ENCODE assay signal across 1 cellular context in the genomic region with DNA sequence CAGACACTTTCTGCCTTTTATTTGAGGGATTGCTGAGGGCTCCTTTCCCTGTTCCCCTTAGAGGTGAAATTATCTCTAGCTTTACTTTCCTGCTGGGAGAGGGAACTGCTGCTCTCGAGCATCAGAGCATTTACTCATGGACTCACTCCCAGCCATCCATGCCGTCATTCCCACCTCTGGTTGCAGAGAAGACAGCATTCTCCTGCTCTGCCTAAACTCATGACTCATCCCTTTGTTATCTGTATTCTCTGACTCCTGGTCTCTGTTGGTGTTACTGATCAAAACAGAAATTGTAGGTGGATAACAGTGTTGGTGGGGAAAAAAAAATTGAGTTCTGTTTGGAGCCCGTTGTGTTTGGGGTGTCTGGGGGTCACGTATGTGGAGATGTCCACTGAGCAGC.
TF ChIP-seq lines count a peak whose summit lies in the region.

No MANE protein-coding gene starts in this region.

TF ChIP-seq in SK-N-SH, 30 proteins besides CTCF, POLR2A, EP300 and RAD21 (continued from another document):
- TF ChIP-seq TAF1 (IDR thresholded peaks at IDR 0.05; ENCODE audit: borderline replicate concordance, low read depth, low read length) = no peak
- no peak for TF ChIP-seq EZH2phosphoT487 (IDR thresholded peaks at IDR 0.05; ENCODE audit: borderline replicate concordance, low read depth)
- TF ChIP-seq NFIC (IDR thresholded peaks at IDR 0.05; ENCODE audit: borderline replicate concordance) = peak; percentile 27; the same call in 1 of the 2 replicates
- TF ChIP-seq, protein P1, sequence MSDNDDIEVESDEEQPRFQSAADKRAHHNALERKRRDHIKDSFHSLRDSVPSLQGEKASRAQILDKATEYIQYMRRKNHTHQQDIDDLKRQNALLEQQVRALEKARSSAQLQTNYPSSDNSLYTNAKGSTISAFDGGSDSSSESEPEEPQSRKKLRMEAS (IDR thresholded peaks at IDR 0.05; ENCODE audit: low read depth) = peak; percentile 60
- TF ChIP-seq, protein P2, sequence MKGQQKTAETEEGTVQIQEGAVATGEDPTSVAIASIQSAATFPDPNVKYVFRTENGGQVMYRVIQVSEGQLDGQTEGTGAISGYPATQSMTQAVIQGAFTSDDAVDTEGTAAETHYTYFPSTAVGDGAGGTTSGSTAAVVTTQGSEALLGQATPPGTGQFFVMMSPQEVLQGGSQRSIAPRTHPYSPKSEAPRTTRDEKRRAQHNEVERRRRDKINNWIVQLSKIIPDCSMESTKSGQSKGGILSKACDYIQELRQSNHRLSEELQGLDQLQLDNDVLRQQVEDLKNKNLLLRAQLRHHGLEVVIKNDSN (IDR thresholded peaks at IDR 0.05; ENCODE audit: borderline replicate concordance, low read depth) = no peak
- no peak for TF ChIP-seq RFX5 (IDR thresholded peaks at IDR 0.05; ENCODE audit: low read length)
- TF ChIP-seq SIN3A (IDR thresholded peaks at IDR 0.05; ENCODE audit: borderline replicate concordance, low read depth, low read length) = no peak
- TF ChIP-seq, protein P3, sequence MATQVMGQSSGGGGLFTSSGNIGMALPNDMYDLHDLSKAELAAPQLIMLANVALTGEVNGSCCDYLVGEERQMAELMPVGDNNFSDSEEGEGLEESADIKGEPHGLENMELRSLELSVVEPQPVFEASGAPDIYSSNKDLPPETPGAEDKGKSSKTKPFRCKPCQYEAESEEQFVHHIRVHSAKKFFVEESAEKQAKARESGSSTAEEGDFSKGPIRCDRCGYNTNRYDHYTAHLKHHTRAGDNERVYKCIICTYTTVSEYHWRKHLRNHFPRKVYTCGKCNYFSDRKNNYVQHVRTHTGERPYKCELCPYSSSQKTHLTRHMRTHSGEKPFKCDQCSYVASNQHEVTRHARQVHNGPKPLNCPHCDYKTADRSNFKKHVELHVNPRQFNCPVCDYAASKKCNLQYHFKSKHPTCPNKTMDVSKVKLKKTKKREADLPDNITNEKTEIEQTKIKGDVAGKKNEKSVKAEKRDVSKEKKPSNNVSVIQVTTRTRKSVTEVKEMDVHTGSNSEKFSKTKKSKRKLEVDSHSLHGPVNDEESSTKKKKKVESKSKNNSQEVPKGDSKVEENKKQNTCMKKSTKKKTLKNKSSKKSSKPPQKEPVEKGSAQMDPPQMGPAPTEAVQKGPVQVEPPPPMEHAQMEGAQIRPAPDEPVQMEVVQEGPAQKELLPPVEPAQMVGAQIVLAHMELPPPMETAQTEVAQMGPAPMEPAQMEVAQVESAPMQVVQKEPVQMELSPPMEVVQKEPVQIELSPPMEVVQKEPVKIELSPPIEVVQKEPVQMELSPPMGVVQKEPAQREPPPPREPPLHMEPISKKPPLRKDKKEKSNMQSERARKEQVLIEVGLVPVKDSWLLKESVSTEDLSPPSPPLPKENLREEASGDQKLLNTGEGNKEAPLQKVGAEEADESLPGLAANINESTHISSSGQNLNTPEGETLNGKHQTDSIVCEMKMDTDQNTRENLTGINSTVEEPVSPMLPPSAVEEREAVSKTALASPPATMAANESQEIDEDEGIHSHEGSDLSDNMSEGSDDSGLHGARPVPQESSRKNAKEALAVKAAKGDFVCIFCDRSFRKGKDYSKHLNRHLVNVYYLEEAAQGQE (IDR thresholded peaks at IDR 0.05; ENCODE audit: low read depth, low read length) = no peak
- TF ChIP-seq POLR2AphosphoS5 (IDR thresholded peaks at IDR 0.05; ENCODE audit: low read depth, low read length) = peak; percentile 33; the same call in 1 of the 2 replicates
- TF ChIP-seq RCOR1 (IDR thresholded peaks at IDR 0.05; ENCODE audit: low read length) = 0 out of 2 replicates have a peak, but pooled peaks have one; percentile 13
- no peak for TF ChIP-seq FOXM1 (IDR thresholded peaks at IDR 0.05; ENCODE audit: low read depth)
- TF ChIP-seq, protein P4, sequence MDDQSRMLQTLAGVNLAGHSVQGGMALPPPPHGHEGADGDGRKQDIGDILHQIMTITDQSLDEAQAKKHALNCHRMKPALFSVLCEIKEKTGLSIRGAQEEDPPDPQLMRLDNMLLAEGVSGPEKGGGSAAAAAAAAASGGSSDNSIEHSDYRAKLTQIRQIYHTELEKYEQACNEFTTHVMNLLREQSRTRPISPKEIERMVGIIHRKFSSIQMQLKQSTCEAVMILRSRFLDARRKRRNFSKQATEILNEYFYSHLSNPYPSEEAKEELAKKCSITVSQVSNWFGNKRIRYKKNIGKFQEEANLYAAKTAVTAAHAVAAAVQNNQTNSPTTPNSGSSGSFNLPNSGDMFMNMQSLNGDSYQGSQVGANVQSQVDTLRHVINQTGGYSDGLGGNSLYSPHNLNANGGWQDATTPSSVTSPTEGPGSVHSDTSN (IDR thresholded peaks at IDR 0.05) = peak; percentile 63
- no peak for TF ChIP-seq MXI1 (IDR thresholded peaks at IDR 0.05; ENCODE audit: low read depth, low read length)
- TF ChIP-seq NRF1 (IDR thresholded peaks at IDR 0.05; ENCODE audit: low read depth, low read length) = no peak
TF ChIP-seq in SK-N-SH: peak in this region for 8.
